In genomic region chr12:82852529-82852928, GRCh38 we compare ENCODE assay signal across 19 cellular contexts.
DNase-seq lines count a peak whose midpoint lies in the region; ATAC-seq, FAIRE-seq and TF ChIP-seq lines count a peak whose summit lies in the region.
"Had no signal": no experiment of that assay in that cellular context is flagged by ENCODE, and none has a peak within 500 bp of the region (broad histone marks: within the 10 kb centered on the region; RNA-seq: fewer than 3 reads in every experiment).

No MANE protein-coding gene starts in this region.

- BruUV-seq in GM12878 (replicated peaks; lab: Mats Ljungman, UMichigan) (no TSS peak), PC-9 (replicated peaks; lab: Mats Ljungman, UMichigan) (no TSS peak)

- DNase-seq in GM12878 (ENCODE audit: low read depth, low spot score) (no peak), HEK293T (ENCODE audit: extremely low spot score) (no peak), PC-9 (no peak)
- DNase-seq: COR-L47, HFFc6, MG63, NCI-H1092 treated with DMSO at 0.1 percent for 48 hours, NCI-H1694, NCI-H2107, NCI-H226, NCI-H69, RPMI8226, SW 1271 had no signal

- H3K9me3 ChIP-seq in GM12878 (replicated peaks; ENCODE audit: control insufficient read depth, insufficient read depth, low read length) (no peaks in the 10 kb centered on the region), PC-9 (ENCODE audit: insufficient read depth, low read depth) (no peaks in the 10 kb centered on the region)
- H3K9me3 ChIP-seq: MG63, SJSA1 had no signal

- no peak for TF ChIP-seq POLR2A in GM12878 (IDR thresholded peaks at IDR 0.05; ENCODE audit: low read depth, low read length)

- H3K4me1 ChIP-seq in GM12878 (ENCODE audit: control insufficient read depth, insufficient read depth, low read length) (no peaks in the 10 kb centered on the region), PC-9 (replicated peaks; ENCODE audit: insufficient read depth) (no peaks in the 10 kb centered on the region)
- H3K4me1 ChIP-seq: SJSA1 had no signal

- H3K4me2 ChIP-seq in GM12878 (ENCODE audit: control insufficient read depth, insufficient read depth): no peak overlapping the region
- H3K4me2 ChIP-seq in PC-9: no peak overlapping the region

- POLR2A ChIA-PET in GM12878 (lab: Charles Lee): no interaction called here
- POLR2A ChIA-PET in HEK293T (lab: Yijun Ruan, JAX): no interaction called here
- POLR2A ChIA-PET in PC-9 (lab: Charles Lee; ENCODE audit: unreplicated experiment): no interaction called here

- in situ Hi-C loops in GM12878 (cut with MboI): no loop called here

- RAD21 ChIA-PET in GM12878 (lab: Charles Lee; ENCODE audit: unreplicated experiment): no interaction called here

- TF ChIP-seq CTCF in GM12878 (IDR thresholded peaks at IDR 0.05 in 2 of 3, conservative IDR thresholded peaks at IDR 0.05 in 1 of 3; ENCODE audit: control insufficient read depth in 2 of 3, extremely low read depth in 1 of 3, insufficient read depth in 1 of 3, low read depth in 3 of 3, low read length in 3 of 3): no peak
- no peak for TF ChIP-seq CTCF in PC-9 (conservative IDR thresholded peaks at IDR 0.05)

- H3K27me3 ChIP-seq in GM12878 (replicated peaks in 1 of 2; ENCODE audit: control insufficient read depth in 2 of 2, insufficient read depth in 2 of 2, low read length in 1 of 2) (no peaks in the 10 kb centered on the region), PC-9 (ENCODE audit: insufficient read depth, low read depth) (no peaks in the 10 kb centered on the region)
- H3K27me3 ChIP-seq: MG63, SJSA1 had no signal

- ATAC-seq in GM18502 (IDR thresholded peaks at IDR 0.05; ENCODE audit: poor library complexity, unreplicated experiment) (peak; percentile 62), GM19351 (IDR thresholded peaks at IDR 0.05; ENCODE audit: unreplicated experiment) (peak; percentile 68), HG02938 (IDR thresholded peaks at IDR 0.05; ENCODE audit: unreplicated experiment) (peak; percentile 47), GM12878 (peak; percentile 43), GM18868 (IDR thresholded peaks at IDR 0.05; ENCODE audit: unreplicated experiment) (no peak)

- SMC1A ChIA-PET in GM12878 (lab: Charles Lee; ENCODE audit: uncharacterized antibody, unreplicated experiment): no interaction called here

- no peak overlapping the region for H3K9ac ChIP-seq in GM12878 (ENCODE audit: control insufficient read depth, insufficient read depth, low read length)

- 9% methylated on average over 1 of the region's 1 CpG for WGBS in GM12878 (ENCODE audit: insufficient coverage, insufficient replicate concordance, low lambda C conversion rate, missing lambda C conversion rate)

- H3K36me3 ChIP-seq in GM12878 (ENCODE audit: control insufficient read depth in 2 of 2, insufficient read depth in 2 of 2, low read length in 1 of 2) (peaks cover 0 to 3% of the 10 kb centered on the region in 2 experiments; a peak in 1 of 4 replicates), PC-9 (ENCODE audit: low read depth) (no peaks in the 10 kb centered on the region)
- H3K36me3 ChIP-seq: MG63, SJSA1 had no signal

- intact Hi-C loops in GM12878 (cut with micrococcal nuclease; ENCODE audit: unreplicated experiment) (no loop called here), PC-9 (cut with micrococcal nuclease; ENCODE audit: unreplicated experiment) (no loop called here)

- no peak overlapping the region for H3K27ac ChIP-seq in GM12878 (ENCODE audit: control insufficient read depth, insufficient read depth)
- H3K27ac ChIP-seq in PC-9: no peak overlapping the region
- H3K27ac ChIP-seq: SJSA1 had no signal

- CTCF ChIA-PET in GM12878 (lab: Yijun Ruan, JAX) (no interaction called here), HEK293T (lab: Yijun Ruan, JAX) (no interaction called here), PC-9 (lab: Charles Lee) (no interaction called here)

- no peaks in the 10 kb centered on the region for H3K9me2 ChIP-seq in PC-9 (ENCODE audit: insufficient read depth)

- H3K4me3 ChIP-seq in GM12878 (no peak overlapping the region), PC-9 (no peak overlapping the region)
- H3K4me3 ChIP-seq: MG63, SJSA1 had no signal

- H3F3A ChIP-seq in PC-9 (ENCODE audit: insufficient read depth, low read depth): no peaks in the 10 kb centered on the region

- H3K79me2 ChIP-seq in GM12878 (ENCODE audit: control insufficient read depth, insufficient read depth, low read length) (no peaks in the 10 kb centered on the region), PC-9 (ENCODE audit: low read depth) (no peaks in the 10 kb centered on the region)

- TF ChIP-seq RAD21 in GM12878 (IDR thresholded peaks at IDR 0.05; ENCODE audit: insufficient read depth, low read depth, low read length): no peak

- no peak for TF ChIP-seq EP300 in GM12878 (IDR thresholded peaks at IDR 0.05; ENCODE audit: borderline replicate concordance in 1 of 2, control insufficient read depth in 1 of 2, low read depth in 2 of 2, low read length in 2 of 2)

- FAIRE-seq in GM12878 (lab: Jason Lieb, UNC): no peak
- FAIRE-seq: H1 had no signal

- H2AFZ ChIP-seq in GM12878 (ENCODE audit: control insufficient read depth, low read depth, low read length): no peak overlapping the region
- H2AFZ ChIP-seq in PC-9: no peak overlapping the region

- H4K20me1 ChIP-seq in GM12878 (ENCODE audit: control insufficient read depth, insufficient read depth) (no peaks in the 10 kb centered on the region), PC-9 (ENCODE audit: insufficient read depth) (no peaks in the 10 kb centered on the region)

TF ChIP-seq in GM12878, 131 proteins besides CTCF, POLR2A, EP300 and RAD21 (continues in another document):
- no peak for TF ChIP-seq ESRRA (IDR thresholded peaks at IDR 0.05; ENCODE audit: low read length)
- no peak for TF ChIP-seq MEF2A (IDR thresholded peaks at IDR 0.05; ENCODE audit: insufficient read depth, low read depth, low read length)
- TF ChIP-seq SPI1 (IDR thresholded peaks at IDR 0.05; ENCODE audit: borderline replicate concordance, insufficient read depth, low read depth, low read length): no peak
- TF ChIP-seq PML (IDR thresholded peaks at IDR 0.05; ENCODE audit: low read length): no peak
- TF ChIP-seq HDAC2 (IDR thresholded peaks at IDR 0.05): no peak
- no peak for TF ChIP-seq NBN (IDR thresholded peaks at IDR 0.05)
- TF ChIP-seq PAX8 (IDR thresholded peaks at IDR 0.05): no peak
- TF ChIP-seq ATF3 (IDR thresholded peaks at IDR 0.05; ENCODE audit: borderline replicate concordance, extremely low read depth, low read depth, low read length): no peak
- no peak for TF ChIP-seq CREM (IDR thresholded peaks at IDR 0.05; ENCODE audit: low read depth)
- TF ChIP-seq MXI1 (IDR thresholded peaks at IDR 0.05; ENCODE audit: low read depth, low read length): no peak
- no peak for TF ChIP-seq NRF1 (conservative IDR thresholded peaks at IDR 0.05; ENCODE audit: low read depth, low read length)
- TF ChIP-seq MYC (IDR thresholded peaks at IDR 0.05; ENCODE audit: insufficient read depth, insufficient read length, insufficient replicate concordance, low read length, severe bottlenecking): no peak
- no peak for TF ChIP-seq SREBF1 (IDR thresholded peaks at IDR 0.05; ENCODE audit: low read length)
- no peak for TF ChIP-seq SMAD5 (IDR thresholded peaks at IDR 0.05; ENCODE audit: low read depth)

TF ChIP-seq in HEK293T, 16 proteins besides CTCF, POLR2A, EP300 and RAD21:
- no peak for TF ChIP-seq FOXA1 (IDR thresholded peaks at IDR 0.05)
- TF ChIP-seq ZNF384 (IDR thresholded peaks at IDR 0.05): no peak
- no peak for TF ChIP-seq LEF1 (IDR thresholded peaks at IDR 0.05; ENCODE audit: borderline replicate concordance)
- no peak for TF ChIP-seq BHLHE40 (IDR thresholded peaks at IDR 0.05; ENCODE audit: borderline replicate concordance)
- no peak for TF ChIP-seq ELF4 (IDR thresholded peaks at IDR 0.05)
- TF ChIP-seq TARDBP (IDR thresholded peaks at IDR 0.05): no peak
- no peak for TF ChIP-seq FOXK2 (IDR thresholded peaks at IDR 0.05)
- no peak for TF ChIP-seq L3MBTL2 (conservative IDR thresholded peaks at IDR 0.05)
- TF ChIP-seq ARNT (IDR thresholded peaks at IDR 0.05): no peak
- no peak for TF ChIP-seq HDGF (IDR thresholded peaks at IDR 0.05; ENCODE audit: borderline replicate concordance)
- TF ChIP-seq NFRKB (IDR thresholded peaks at IDR 0.05): no peak
